ENCODE assay signal across 1 cellular context in genomic region chr20:34249291-34249690, GRCh38.
TF ChIP-seq lines count a peak whose summit lies in the region.

No MANE protein-coding gene starts in this region.

TF ChIP-seq in K562, 482 proteins besides CTCF, POLR2A, EP300 and RAD21 (continues in another document):
- TF ChIP-seq CBFA2T3 (IDR thresholded peaks at IDR 0.05) (peak; percentile 51; the same call in 1 of the 2 replicates), MGA (IDR thresholded peaks at IDR 0.05) (peak; percentile 78), TCF3 (CRISPR knock-in tag; IDR thresholded peaks at IDR 0.05) (peak; percentile 57), FOXK2 (conservative IDR thresholded peaks at IDR 0.05 in 1 of 2, IDR thresholded peaks at IDR 0.05 in 1 of 2; ENCODE audit: low read depth in 2 of 2) (peak in 1 of 2 experiments; percentile 32; a peak in 1 of 4 replicates), HNRNPL (IDR thresholded peaks at IDR 0.05; ENCODE audit: low read depth, low read length) (no peak), SOX6 (IDR thresholded peaks at IDR 0.05) (no peak), ZNF133 (CRISPR knock-in tag; IDR thresholded peaks at IDR 0.05) (no peak), USF1 (CRISPR knock-in tag; IDR thresholded peaks at IDR 0.05) (peak; percentile 51), SMARCA5 (IDR thresholded peaks at IDR 0.05) (no peak), CREB3 (tag; conservative IDR thresholded peaks at IDR 0.05; ENCODE audit: low read depth) (no peak), MEIS2 (IDR thresholded peaks at IDR 0.05; ENCODE audit: partially characterized antibody) (peak; percentile 20), ZNF518B (CRISPR knock-in tag; IDR thresholded peaks at IDR 0.05) (no peak), GATA2 (CRISPR knock-in tag; IDR thresholded peaks at IDR 0.05) (0 out of 2 replicates have a peak, but pooled peaks have one; percentile 44), L3MBTL2 (IDR thresholded peaks at IDR 0.05) (peak; percentile 82), TFAP4 (CRISPR knock-in tag; IDR thresholded peaks at IDR 0.05; ENCODE audit: borderline replicate concordance) (peak; percentile 17; the same call in 1 of the 2 replicates), MAX (CRISPR knock-in tag; IDR thresholded peaks at IDR 0.05) (peak; percentile 88), FOXA3 (CRISPR knock-in tag; conservative IDR thresholded peaks at IDR 0.05 in 1 of 2, IDR thresholded peaks at IDR 0.05 in 1 of 2) (peak in 1 of 2 experiments; percentile 63; a peak in 1 of 4 replicates), ZFP91 (CRISPR knock-in tag; IDR thresholded peaks at IDR 0.05) (peak; percentile 75), E2F6 (IDR thresholded peaks at IDR 0.05; ENCODE audit: borderline replicate concordance in 1 of 2, extremely low read depth in 1 of 2, insufficient read depth in 1 of 2, insufficient read length in 1 of 2, low read depth in 1 of 2, low read length in 1 of 2, poor library complexity in 1 of 2, severe bottlenecking in 1 of 2) (peak in 1 of 2 experiments; percentile 48), ZNF592 (IDR thresholded peaks at IDR 0.05) (0 out of 2 replicates have a peak, but pooled peaks have one; percentile 25), HDAC1 (IDR thresholded peaks at IDR 0.05) (0 out of 4 replicates have a peak, but pooled peaks of 1 of the 2 experiments have one; percentile 23), ETV5 (CRISPR knock-in tag; IDR thresholded peaks at IDR 0.05; ENCODE audit: low read depth) (no peak), HMBOX1 (IDR thresholded peaks at IDR 0.05) (0 out of 2 replicates have a peak, but pooled peaks have one; percentile 36)
